In genomic region chr12:107026356-107026755, GRCh38 we compare ENCODE assay signal across 7 cellular contexts. TPM values are rescaled to one million over a fixed set of nuclear protein-coding genes. Genes with fewer than 3 reads are reported as not detected.
DNase-seq lines count a peak whose midpoint lies in the region; TF ChIP-seq lines count a peak whose summit lies in the region.
"Not testable (repeated sequence)": the region's sequence is repeated elsewhere in the genome, so short reads cannot be mapped to it uniquely, and the experiment has no call there.

No MANE protein-coding gene starts in this region.

- not testable (repeated sequence) for H4K20me1 ChIP-seq in GM23248 (ENCODE audit: insufficient read depth)

- in situ Hi-C loops in GM23248 (cut with MboI), result not testable (repeated sequence)

- not testable (repeated sequence) for TF ChIP-seq POLR2A in Peyer's patch (IDR thresholded peaks at IDR 0.05); esophagus squamous epithelium (IDR thresholded peaks at IDR 0.05); sigmoid colon (IDR thresholded peaks at IDR 0.05); thyroid gland (IDR thresholded peaks at IDR 0.05)

- not testable (repeated sequence) for H3K9me2 ChIP-seq in GM23248 (ENCODE audit: insufficient read depth)

- H2AFZ ChIP-seq in GM23248, result not testable (repeated sequence)

- TF ChIP-seq EP300 in sigmoid colon (IDR thresholded peaks at IDR 0.05), result not testable (repeated sequence)

- not testable (repeated sequence) for H3K9me3 ChIP-seq in GM23248 (ENCODE audit: low read depth); Peyer's patch; ascending aorta; esophagus squamous epithelium; muscle layer of colon (ENCODE audit: low read length); sigmoid colon; thyroid gland

- H3K36me3 ChIP-seq in GM23248 (ENCODE audit: low read depth); Peyer's patch; ascending aorta; esophagus squamous epithelium; muscle layer of colon (ENCODE audit: insufficient read depth, low read length); sigmoid colon; thyroid gland: not testable (repeated sequence)

- peaks cover 31% of the 10 kb centered on the region for H3K4me1 ChIP-seq in GM23248 (ENCODE audit: insufficient read depth)
- peaks cover 0 to 16% (median 4%) of the 10 kb centered on the region in 4 donors for H3K4me1 ChIP-seq in Peyer's patch
- H3K4me1 ChIP-seq in ascending aorta, result peaks cover 0 to 20% of the 10 kb centered on the region in 2 donors
- peaks cover 8 to 58% (median 20%) of the 10 kb centered on the region in 3 donors for H3K4me1 ChIP-seq in esophagus squamous epithelium
- peaks cover 31% of the 10 kb centered on the region for H3K4me1 ChIP-seq in muscle layer of colon (ENCODE audit: insufficient read depth, low read length)
- peaks cover 0 to 51% (median 34%) of the 10 kb centered on the region in 4 donors for H3K4me1 ChIP-seq in sigmoid colon
- H3K4me1 ChIP-seq in thyroid gland, result peaks cover 49 to 51% of the 10 kb centered on the region in 2 donors

- not testable (repeated sequence) for TF ChIP-seq CTCF in Peyer's patch (IDR thresholded peaks at IDR 0.05); ascending aorta (IDR thresholded peaks at IDR 0.05); esophagus squamous epithelium (IDR thresholded peaks at IDR 0.05); sigmoid colon (IDR thresholded peaks at IDR 0.05); thyroid gland (IDR thresholded peaks at IDR 0.05)

- H3F3A ChIP-seq in GM23248 (ENCODE audit: insufficient read depth), result peaks cover 12% of the 10 kb centered on the region

- intact Hi-C loops in ascending aorta (cut with DNase I), result loop anchor here (2.0 kb wide), 1 partner anchor 38 kb away; no protein-coding TSS in a partner anchor
- intact Hi-C loops in esophagus squamous epithelium (cut with DNase I); thyroid gland (cut with DNase I): not testable (repeated sequence)
- intact Hi-C loops in sigmoid colon (cut with DNase I), result loop anchor here (2.0 to 5.0 kb wide), 3 partner anchors 40 to 69 kb away; partner anchors contain the start of genes CRY1, MTERF2 and TMEM263

- H3K27me3 ChIP-seq in GM23248 (replicated peaks; ENCODE audit: insufficient read depth); Peyer's patch; ascending aorta; esophagus squamous epithelium; muscle layer of colon (ENCODE audit: control insufficient read depth in 1 of 2, insufficient read depth in 2 of 2, low read length in 2 of 2); sigmoid colon; thyroid gland: not testable (repeated sequence)

- H3K79me2 ChIP-seq in GM23248 (ENCODE audit: insufficient read depth), result peaks cover 40% of the 10 kb centered on the region

- H3K9ac ChIP-seq in GM23248; muscle layer of colon (ENCODE audit: low read length): not testable (repeated sequence)

- DNase-seq in GM23248; Peyer's patch; ascending aorta (ENCODE audit: low spot score in 2 of 2); esophagus squamous epithelium (lab: John Stamatoyannopoulos, UW); sigmoid colon; thyroid gland: not testable (repeated sequence)

- H3K27ac ChIP-seq in GM23248 (peak overlapping the region; percentile 96), Peyer's patch (peak overlapping the region in 3 of 4 donors; percentile 67 to 84 (median 79)), ascending aorta (peak overlapping the region; percentile 54 to 74), esophagus squamous epithelium (peak overlapping the region; percentile 25 to 85 (median 74)), muscle layer of colon (ENCODE audit: low read depth, low read length) (peak overlapping the region; percentile 42), sigmoid colon (peak overlapping the region; percentile 66 to 83 (median 82)), thyroid gland (peak overlapping the region; percentile 76 to 95 (median 88))

- not testable (repeated sequence) for H3K4me2 ChIP-seq in GM23248 (ENCODE audit: unreplicated experiment)

- H3K4me3 ChIP-seq in GM23248; Peyer's patch; ascending aorta; esophagus squamous epithelium; muscle layer of colon (ENCODE audit: low read depth in 1 of 2, low read length in 2 of 2); sigmoid colon; thyroid gland (replicated peaks in 1 of 3): not testable (repeated sequence)

RNA-seq across cellular contexts. Expression of gene MTERF2, which starts 39.4 kb away (rescaled TPM):
- total RNA-seq in GM23248 (2014; rRNA removed; shearing (Covaris generic)), result 4.6 and 6.4 TPM in 2 replicates
- polyA plus RNA-seq in GM23248 (2016; fragmentation: Nextera tagmentation; extraction: Ambion mirVana) (6.4 and 7.7 TPM in 2 replicates), sigmoid colon (1 to 10 TPM; 6.6 to 9.0 (median 8.0) TPM)
- total RNA-seq in Peyer's patch (10 to 100 TPM; 10.9 to 19.0 (median 14.8) TPM), ascending aorta (3.1 TPM), esophagus squamous epithelium (1 to 10 TPM; 2.7 to 9.5 (median 4.2) TPM), sigmoid colon (10 to 100 TPM; 15.8 to 31.1 (median 21.3) TPM), thyroid gland (10 to 100 TPM; 22.9 to 37.0 (median 31.3) TPM)

Comparison
In these comparisons a context has a peak if more than half of its experiments do, and no peak if none do; other contexts are left out.
1. H3K27ac ChIP-seq: peak in every context shown above with its lines; median percentile 96 in GM23248; 88 in thyroid gland; 82 in sigmoid colon; 79 in Peyer's patch; 74 in esophagus squamous epithelium; 64 in ascending aorta; 42 in muscle layer of colon.